Comparison of ENCODE assay signal across 1 cellular context in the genomic region with DNA sequence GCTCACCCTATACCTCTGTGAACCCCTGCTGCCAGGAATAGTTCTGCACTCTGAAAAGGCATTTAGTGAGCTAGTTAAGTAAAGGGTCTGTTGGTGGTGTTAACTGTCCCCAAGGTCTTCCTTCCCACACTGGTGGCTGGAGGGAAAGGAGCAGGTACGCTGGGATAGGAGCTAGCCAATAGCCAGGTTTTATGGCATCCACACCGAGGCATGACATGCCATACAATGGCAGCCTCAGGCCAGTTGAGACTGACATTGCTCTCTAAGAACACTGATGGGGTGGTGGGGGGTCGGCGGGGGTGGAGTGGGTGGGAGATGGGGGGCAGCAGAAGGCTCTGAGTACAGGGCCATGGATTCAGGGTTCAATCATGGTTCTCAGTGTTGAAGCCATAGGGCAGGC.
TF ChIP-seq lines count a peak whose summit lies in the region.

No MANE protein-coding gene starts in this region.

TF ChIP-seq in IMR-90, 13 proteins besides CTCF, POLR2A, EP300 and RAD21 (continued from another document):
- TF ChIP-seq, protein P1, sequence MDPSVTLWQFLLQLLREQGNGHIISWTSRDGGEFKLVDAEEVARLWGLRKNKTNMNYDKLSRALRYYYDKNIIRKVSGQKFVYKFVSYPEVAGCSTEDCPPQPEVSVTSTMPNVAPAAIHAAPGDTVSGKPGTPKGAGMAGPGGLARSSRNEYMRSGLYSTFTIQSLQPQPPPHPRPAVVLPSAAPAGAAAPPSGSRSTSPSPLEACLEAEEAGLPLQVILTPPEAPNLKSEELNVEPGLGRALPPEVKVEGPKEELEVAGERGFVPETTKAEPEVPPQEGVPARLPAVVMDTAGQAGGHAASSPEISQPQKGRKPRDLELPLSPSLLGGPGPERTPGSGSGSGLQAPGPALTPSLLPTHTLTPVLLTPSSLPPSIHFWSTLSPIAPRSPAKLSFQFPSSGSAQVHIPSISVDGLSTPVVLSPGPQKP (IDR thresholded peaks at IDR 0.05; ENCODE audit: borderline replicate concordance, low read depth, low read length), result no peak
- TF ChIP-seq FOS (IDR thresholded peaks at IDR 0.05; ENCODE audit: low read depth, low read length) (no peak), CEBPB (IDR thresholded peaks at IDR 0.05; ENCODE audit: low read depth, low read length) (no peak), NFE2L2 (IDR thresholded peaks at IDR 0.05; ENCODE audit: low read depth, low read length) (no peak)
- TF ChIP-seq, protein P2, sequence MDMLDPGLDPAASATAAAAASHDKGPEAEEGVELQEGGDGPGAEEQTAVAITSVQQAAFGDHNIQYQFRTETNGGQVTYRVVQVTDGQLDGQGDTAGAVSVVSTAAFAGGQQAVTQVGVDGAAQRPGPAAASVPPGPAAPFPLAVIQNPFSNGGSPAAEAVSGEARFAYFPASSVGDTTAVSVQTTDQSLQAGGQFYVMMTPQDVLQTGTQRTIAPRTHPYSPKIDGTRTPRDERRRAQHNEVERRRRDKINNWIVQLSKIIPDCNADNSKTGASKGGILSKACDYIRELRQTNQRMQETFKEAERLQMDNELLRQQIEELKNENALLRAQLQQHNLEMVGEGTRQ (IDR thresholded peaks at IDR 0.05; ENCODE audit: low read depth, low read length), result no peak
TF ChIP-seq in IMR-90: peak in this region for 0.
